In genomic region chr14:68501621-68502052, GRCh38 we compare ENCODE assay signal across 17 cellular contexts.
DNase-seq lines count a peak whose midpoint lies in the region; ATAC-seq, FAIRE-seq and TF ChIP-seq lines count a peak whose summit lies in the region.
"Had no signal": no experiment of that assay in that cellular context is flagged by ENCODE, and none has a peak within 500 bp of the region (broad histone marks: within the 10 kb centered on the region; RNA-seq: fewer than 3 reads in every experiment).

No MANE protein-coding gene starts in this region.

- 0 out of 2 replicates have a peak overlapping the region, but pooled peaks have one; percentile 11 for H2BK12ac ChIP-seq in H1 (ENCODE audit: low read depth, low read length)

- POLR2A ChIA-PET in H1 (lab: Charles Lee; ENCODE audit: partially characterized antibody) = no interaction called here

- H3K4me3 ChIP-seq in H1 (ENCODE audit: extremely low read depth in 1 of 4, insufficient read depth in 2 of 4, low read depth in 3 of 4, low read length in 4 of 4) (no peak overlapping the region), mucosa of descending colon (no peak overlapping the region), tibial nerve (no peak overlapping the region), H7 (ENCODE audit: insufficient read depth, low read depth, low read length) (no peak overlapping the region)
- H3K4me3 ChIP-seq: HAP-1 had no signal

- no peak overlapping the region for H2BK5ac ChIP-seq in H1 (ENCODE audit: low read depth, low read length)

- intact Hi-C loops in mucosa of descending colon (cut with DNase I, micrococcal nuclease) = no loop called here

- CTCF ChIA-PET in H1 (lab: Charles Lee; ENCODE audit: partially characterized antibody) = no interaction called here

- H4K5ac ChIP-seq in H1 (ENCODE audit: insufficient read length, low read depth, low read length) = no peak overlapping the region

- H2AK5ac ChIP-seq in H1 (ENCODE audit: low read depth, low read length) = 0 out of 2 replicates have a peak overlapping the region, but pooled peaks have one; percentile 19

- H4K8ac ChIP-seq in H1 (ENCODE audit: extremely low read depth, insufficient read depth, low read length) = no peak overlapping the region

- TF ChIP-seq CTCF in H1 (IDR thresholded peaks at IDR 0.05; ENCODE audit: control extremely low read depth in 1 of 3, insufficient read depth in 1 of 3, low read depth in 1 of 3, low read length in 3 of 3) = no peak
- no peak for TF ChIP-seq CTCF in mucosa of descending colon (IDR thresholded peaks at IDR 0.05)
- TF ChIP-seq CTCF in tibial nerve (IDR thresholded peaks at IDR 0.05) = no peak

- no peaks in the 10 kb centered on the region for H3K23me2 ChIP-seq in H1 (ENCODE audit: low read depth, low read length)

- peak; percentile 55 for ATAC-seq in mucosa of descending colon
- no peak for ATAC-seq in HG03378 (IDR thresholded peaks at IDR 0.05; ENCODE audit: unreplicated experiment)
- ATAC-seq: stimulated activated naive CD8-positive, alpha-beta T cell treated with anti-CD3 and anti-CD28 coated beads, Interleukin-15, amount 100 ng/mL, for 72 hours had no signal

- no peaks in the 10 kb centered on the region for H3K79me1 ChIP-seq in H1 (ENCODE audit: low read depth, low read length)

- H3K36me3 ChIP-seq in H1 (ENCODE audit: control insufficient read depth in 2 of 4, insufficient read depth in 4 of 4, low read length in 3 of 4) = no peaks in the 10 kb centered on the region
- no peaks in the 10 kb centered on the region for H3K36me3 ChIP-seq in mucosa of descending colon (ENCODE audit: low read depth)
- H3K36me3 ChIP-seq in tibial nerve = no peaks in the 10 kb centered on the region
- H3K36me3 ChIP-seq in H7 (replicated peaks; ENCODE audit: control insufficient read depth, insufficient read depth, low read length) = no peaks in the 10 kb centered on the region
- H3K36me3 ChIP-seq: BE2C, HAP-1 had no signal

- WGBS in H1 (ENCODE audit: extremely low coverage in 1 of 2, insufficient coverage in 1 of 2, insufficient read length in 1 of 2, insufficient replicate concordance in 2 of 2, low coverage in 1 of 2, low lambda C conversion rate in 2 of 2, missing lambda C conversion rate in 1 of 2), 2 experiments = 93% methylated on average over 9 of the region's 9 CpGs; no CpG with 5 or more reads in 1 of the 2 experiments
- 80 to 86% methylated on average over 9 of the region's 9 CpGs for WGBS in tibial nerve, 2 donors

- no peak overlapping the region for H2BK120ac ChIP-seq in H1 (replicated peaks; ENCODE audit: low read depth, low read length)

- H3K14ac ChIP-seq in H1 (ENCODE audit: insufficient read length) = no peak overlapping the region

- H3K18ac ChIP-seq in H1 (ENCODE audit: extremely low read depth, low read length) = no peak overlapping the region

- H3K4me1 ChIP-seq in H1 (replicated peaks in 1 of 4; ENCODE audit: control insufficient read depth in 3 of 4, insufficient read depth in 4 of 4, low read length in 3 of 4) (peaks cover 0 to 8% (median 4%) of the 10 kb centered on the region in 4 experiments; a peak in 4 of 7 replicates), mucosa of descending colon (ENCODE audit: low read depth) (peaks cover 10% of the 10 kb centered on the region), tibial nerve (peaks cover 0 to 27% (median 5%) of the 10 kb centered on the region in 4 donors)
- H3K4me1 ChIP-seq: BE2C, HAP-1 had no signal

- H3K56ac ChIP-seq in H1 (replicated peaks; ENCODE audit: insufficient read length, low read depth, low read length) = no peak overlapping the region

- H2BK20ac ChIP-seq in H1 (ENCODE audit: low read length) = no peak overlapping the region

- H3K79me2 ChIP-seq in H1 (ENCODE audit: control insufficient read depth in 1 of 2, insufficient read depth in 2 of 2, low read length in 2 of 2) = no peaks in the 10 kb centered on the region

- no peak overlapping the region for H3K23ac ChIP-seq in H1 (ENCODE audit: insufficient read length)

- no peak overlapping the region for H4K91ac ChIP-seq in H1 (replicated peaks; ENCODE audit: insufficient read length, low read length)

- no peak overlapping the region for H2BK15ac ChIP-seq in H1 (ENCODE audit: low read length)

- no peak for TF ChIP-seq POLR2A in H1 (IDR thresholded peaks at IDR 0.05; ENCODE audit: control extremely low read depth in 1 of 2, low read depth in 2 of 2, low read length in 2 of 2)
- no peak for TF ChIP-seq POLR2A in tibial nerve (IDR thresholded peaks at IDR 0.05)

- H3K27ac ChIP-seq in H1 (ENCODE audit: low read depth, low read length) (no peak overlapping the region), tibial nerve (no peak overlapping the region)

- H3K9me3 ChIP-seq in H1 (ENCODE audit: insufficient read depth in 2 of 2, low read depth in 1 of 2, low read length in 1 of 2) (no peaks in the 10 kb centered on the region), mucosa of descending colon (no peaks in the 10 kb centered on the region), tibial nerve (no peaks in the 10 kb centered on the region)
- H3K9me3 ChIP-seq: BE2C, HAP-1 had no signal

- no peak overlapping the region for H3K9ac ChIP-seq in H1 (replicated peaks in 1 of 4; ENCODE audit: extremely low read depth in 1 of 4, low read depth in 3 of 4, low read length in 3 of 4)

- no peak for DNase-seq in HTR-8/SVneo (ENCODE audit: insufficient read length, low spot score)
- no peak for DNase-seq in H1 (ENCODE audit: low read depth in 1 of 2, low spot score in 2 of 2)
- DNase-seq in mucosa of descending colon = peak in 1 of 3 donors; percentile 41
- DNase-seq in tibial nerve (ENCODE audit: low spot score in 2 of 2) = peak; percentile 40 to 64
- DNase-seq in SW 1271 (lab: John Stamatoyannopoulos, UW) = no peak
- DNase-seq in H7 = no peak
- no peak for DNase-seq in 8988T
- DNase-seq: activated CD4-positive, alpha-beta T cell treated with anti-CD3 and anti-CD28 coated beads, Interleukin-2, amount 50 U/mL, for 4 hours; BE2C; cerebellar nuclear complex; DMS79 treated with DMSO at 0.1 percent for 48 hours; NCI-H1930; NCI-H526 treated with DMSO at 0.1 percent for 48 hours; stimulated activated naive CD8-positive, alpha-beta T cell treated with anti-CD3 and anti-CD28 coated beads, Interleukin-15, amount 100 ng/mL, for 72 hours had no signal

- H3K4me2 ChIP-seq in H1 (ENCODE audit: insufficient read depth in 1 of 2, low read depth in 2 of 2, low read length in 2 of 2) = no peak overlapping the region

- no peak overlapping the region for H3K4ac ChIP-seq in H1 (replicated peaks; ENCODE audit: insufficient read length, low read depth, low read length)

- no peak for TF ChIP-seq EP300 in H1 (IDR thresholded peaks at IDR 0.05; ENCODE audit: borderline replicate concordance in 1 of 2, low read depth in 2 of 2, low read length in 2 of 2)
- TF ChIP-seq EP300 in tibial nerve (IDR thresholded peaks at IDR 0.05) = no peak

- TF ChIP-seq RAD21 in H1 (IDR thresholded peaks at IDR 0.05 in 1 of 2, conservative IDR thresholded peaks at IDR 0.05 in 1 of 2; ENCODE audit: low read depth in 2 of 2, low read length in 2 of 2) = no peak

- peak; percentile 91 for FAIRE-seq in HTR-8/SVneo (lab: Jason Lieb, UNC)
- no peak for FAIRE-seq in H1 (lab: Jason Lieb, UNC)
- FAIRE-seq: keratinocyte had no signal

- H3K27me3 ChIP-seq in H1 (replicated peaks in 1 of 4; ENCODE audit: control insufficient read depth in 3 of 4, extremely low read depth in 1 of 4, insufficient read depth in 3 of 4, low read length in 3 of 4) = no peaks in the 10 kb centered on the region
- no peaks in the 10 kb centered on the region for H3K27me3 ChIP-seq in tibial nerve
- H3K27me3 ChIP-seq in H7 (ENCODE audit: control insufficient read depth, insufficient read depth, low read length) = no peaks in the 10 kb centered on the region
- H3K27me3 ChIP-seq: BE2C had no signal

- H2AFZ ChIP-seq in H1 (ENCODE audit: low read length) = no peak overlapping the region

- H4K20me1 ChIP-seq in H1 (replicated peaks in 1 of 2; ENCODE audit: control insufficient read depth in 1 of 2, insufficient read depth in 2 of 2, low read length in 2 of 2) = no peaks in the 10 kb centered on the region

TF ChIP-seq in H1, 55 proteins besides CTCF, POLR2A, EP300 and RAD21:
- TF ChIP-seq BCL11A (IDR thresholded peaks at IDR 0.05; ENCODE audit: low read depth in 2 of 2, low read length in 2 of 2) (no peak), RNF2 (IDR thresholded peaks at IDR 0.05; ENCODE audit: borderline replicate concordance, low read depth, low read length, missing control alignments, poor library complexity, severe bottlenecking) (no peak), RFX5 (IDR thresholded peaks at IDR 0.05; ENCODE audit: borderline replicate concordance, low read depth, low read length) (no peak), CREB1 (IDR thresholded peaks at IDR 0.05) (no peak), TBP (IDR thresholded peaks at IDR 0.05; ENCODE audit: low read depth, low read length) (no peak), YY1 (IDR thresholded peaks at IDR 0.05; ENCODE audit: low read depth, low read length) (no peak), TAF1 (IDR thresholded peaks at IDR 0.05; ENCODE audit: low read depth, low read length) (no peak), TEAD4 (IDR thresholded peaks at IDR 0.05; ENCODE audit: low read depth, low read length) (no peak), ASH2L (IDR thresholded peaks at IDR 0.05; ENCODE audit: low read length) (no peak)
- TF ChIP-seq, protein P1, sequence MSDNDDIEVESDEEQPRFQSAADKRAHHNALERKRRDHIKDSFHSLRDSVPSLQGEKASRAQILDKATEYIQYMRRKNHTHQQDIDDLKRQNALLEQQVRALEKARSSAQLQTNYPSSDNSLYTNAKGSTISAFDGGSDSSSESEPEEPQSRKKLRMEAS (IDR thresholded peaks at IDR 0.05) = no peak

Comparison
In these comparisons a context has a peak if more than half of its experiments do, and no peak if none do; other contexts are left out.
1. DNase-seq: peak in tibial nerve (2 of 2); none in HTR-8/SVneo (single experiment), H1 (0 of 2), SW 1271 (0 of 2), H7 (single experiment) and 8988T (single experiment).